In genomic region chr1:168535536-168535935, GRCh38 we compare ENCODE assay signal across 11 cellular contexts. TPM values are rescaled to one million over a fixed set of nuclear protein-coding genes. Genes with fewer than 3 reads are reported as not detected.
DNase-seq lines count a peak whose midpoint lies in the region; ATAC-seq and TF ChIP-seq lines count a peak whose summit lies in the region.
"Had no signal": no experiment of that assay in that cellular context is flagged by ENCODE, and none has a peak within 500 bp of the region (broad histone marks: within the 10 kb centered on the region; RNA-seq: fewer than 3 reads in every experiment).

No MANE protein-coding gene starts in this region.

- ATAC-seq in GM19025 (IDR thresholded peaks at IDR 0.05; ENCODE audit: low read depth, unreplicated experiment) = peak; percentile 79
- ATAC-seq in activated naive CD4-positive, alpha-beta T cell treated with anti-CD3 and anti-CD28 coated beads, Interleukin-2, amount 50 U/mL, for 72 hours = peak; percentile 28 to 46
- ATAC-seq in HG03159 (IDR thresholded peaks at IDR 0.05; ENCODE audit: unreplicated experiment) = no peak
- ATAC-seq in gastroesophageal sphincter = no peak

- peaks cover 0 to 7% of the 10 kb centered on the region in 2 donors for H3K36me3 Mint-ChIP-seq in activated naive CD4-positive, alpha-beta T cell treated with anti-CD3 and anti-CD28 coated beads, Interleukin-2, amount 50 U/mL, for 72 hours

- H3K27ac ChIP-seq in neuronal stem cell (replicated peaks; ENCODE audit: low read length) (no peak overlapping the region), gastroesophageal sphincter (no peak overlapping the region)

- no peak overlapping the region for H3K9ac ChIP-seq in neuronal stem cell (ENCODE audit: low read depth, low read length, poor library complexity)

- peak overlapping the region in 1 of 2 donors; percentile 71 for H3K27ac Mint-ChIP-seq in activated naive CD4-positive, alpha-beta T cell treated with anti-CD3 and anti-CD28 coated beads, Interleukin-2, amount 50 U/mL, for 72 hours

- TF ChIP-seq CTCF in gastroesophageal sphincter (IDR thresholded peaks at IDR 0.05) = no peak

- H3K4me3 ChIP-seq in neuronal stem cell (ENCODE audit: low read length in 2 of 2) = no peak overlapping the region
- no peak overlapping the region for H3K4me3 ChIP-seq in gastroesophageal sphincter

- no peak overlapping the region for H3K23ac ChIP-seq in neuronal stem cell (ENCODE audit: low read depth, low read length, poor library complexity)

- peaks cover 3 to 18% of the 10 kb centered on the region in 2 donors for H3K9me3 Mint-ChIP-seq in activated naive CD4-positive, alpha-beta T cell treated with anti-CD3 and anti-CD28 coated beads, Interleukin-2, amount 50 U/mL, for 72 hours

- H4K8ac ChIP-seq in neuronal stem cell (ENCODE audit: low read depth, low read length) = no peak overlapping the region

- no peak overlapping the region for H2BK12ac ChIP-seq in neuronal stem cell (ENCODE audit: low read length)

- H2BK120ac ChIP-seq in neuronal stem cell (ENCODE audit: low read depth, low read length) = no peak overlapping the region

- H3K4me2 ChIP-seq in neuronal stem cell (ENCODE audit: insufficient read depth, low read length, poor library complexity, severe bottlenecking) = no peak overlapping the region

- H3K4me1 ChIP-seq in neuronal stem cell (ENCODE audit: control insufficient read depth in 2 of 2, insufficient read depth in 1 of 2, low read depth in 1 of 2, low read length in 2 of 2) (no peaks in the 10 kb centered on the region), gastroesophageal sphincter (no peaks in the 10 kb centered on the region)

- TF ChIP-seq EP300 in gastroesophageal sphincter (IDR thresholded peaks at IDR 0.05) = no peak

- no peak overlapping the region for H4K91ac ChIP-seq in neuronal stem cell (ENCODE audit: low read depth, low read length, poor library complexity)

- H3K9me3 ChIP-seq in neuronal stem cell (replicated peaks in 1 of 2; ENCODE audit: control insufficient read depth in 2 of 2, insufficient read depth in 1 of 2, low read depth in 1 of 2, low read length in 2 of 2) (no peaks in the 10 kb centered on the region), gastroesophageal sphincter (no peaks in the 10 kb centered on the region)

- H3K18ac ChIP-seq in neuronal stem cell (ENCODE audit: low read length) = no peak overlapping the region

- no peak overlapping the region for H2BK15ac ChIP-seq in neuronal stem cell (ENCODE audit: low read length)

- TF ChIP-seq POLR2A in gastroesophageal sphincter (IDR thresholded peaks at IDR 0.05) = no peak

- H3K14ac ChIP-seq in neuronal stem cell (ENCODE audit: low read length) = no peak overlapping the region

- no peak overlapping the region for H3K4ac ChIP-seq in neuronal stem cell (ENCODE audit: low read length)

- WGBS in neuronal stem cell (ENCODE audit: extremely low coverage in 2 of 2, insufficient read length in 2 of 2, insufficient replicate concordance in 1 of 2), 2 donors = no CpG with 5 or more reads among the region's 1 CpG
- WGBS in gastroesophageal sphincter (ENCODE audit: low coverage in 1 of 2), 2 donors = 56 to 78% methylated on average over 1 of the region's 1 CpG

- DNase-seq in CD1c-positive myeloid dendritic cell (ENCODE audit: extremely low spot score) (peak; percentile 9), HT1080 (ENCODE audit: low read depth) (peak; percentile 17), SHP77 treated with DMSO at 0.1 percent for 48 hours (lab: John Stamatoyannopoulos, UW) (no peak), neuronal stem cell (ENCODE audit: low spot score) (no peak)
- DNase-seq in activated naive CD4-positive, alpha-beta T cell treated with anti-CD3 and anti-CD28 coated beads, Interleukin-2, amount 50 U/mL, for 72 hours (ENCODE audit: low spot score in 2 of 2) = no peak
- DNase-seq: Calu3, NCI-H1417 treated with DMSO at 0.1 percent for 48 hours had no signal

- no peak overlapping the region for H2BK5ac ChIP-seq in neuronal stem cell (ENCODE audit: low read length)

- H3K36me3 ChIP-seq in neuronal stem cell (replicated peaks in 1 of 2; ENCODE audit: control insufficient read depth in 2 of 2, insufficient read depth in 2 of 2, low read length in 2 of 2) (no peaks in the 10 kb centered on the region), gastroesophageal sphincter (no peaks in the 10 kb centered on the region)

- H3K27me3 ChIP-seq in neuronal stem cell (ENCODE audit: control insufficient read depth in 3 of 3, insufficient read depth in 3 of 3, low read depth in 1 of 3, low read length in 3 of 3) (no peaks in the 10 kb centered on the region), gastroesophageal sphincter (no peaks in the 10 kb centered on the region)

- no peak overlapping the region for H2AFZ ChIP-seq in neuronal stem cell (ENCODE audit: low read length)

- H3K79me1 ChIP-seq in neuronal stem cell (ENCODE audit: low read depth, low read length) = no peaks in the 10 kb centered on the region

- H2AK5ac ChIP-seq in neuronal stem cell (ENCODE audit: low read depth, low read length) = no peak overlapping the region

RNA-seq across cellular contexts. Expression of gene XCL2, which starts 8.3 kb away (rescaled TPM):
- total RNA-seq in HT1080 (2014; rRNA removed; shearing (Covaris generic)) = not detected in 2 replicates
- polyA plus RNA-seq in HT1080 (2015; cell fraction: cytosol; rRNA removed) = not detected in 2 replicates
- not detected in 2 replicates for polyA plus RNA-seq in HT1080 (2015; cell fraction: nucleus; rRNA removed)
- total RNA-seq in activated naive CD4-positive, alpha-beta T cell treated with anti-CD3 and anti-CD28 coated beads, Interleukin-2, amount 50 U/mL, for 72 hours = 1 to 10 TPM; 1.5 to 4.9 TPM
- not detected for polyA plus RNA-seq in neuronal stem cell (2013, experiment 1 of 2)
- polyA plus RNA-seq in neuronal stem cell (2013, experiment 2 of 2) = not detected
- 1 to 10 TPM in 1 of 4 donors, not detected in 3; 2.0 TPM for total RNA-seq in gastroesophageal sphincter
- total RNA-seq: Calu3, myocyte had no signal

RNA-seq across cellular contexts. Expression of gene XCL1, which starts 40.9 kb away (rescaled TPM):
- not detected in 2 replicates for total RNA-seq in HT1080 (2014; rRNA removed; shearing (Covaris generic))
- polyA plus RNA-seq in HT1080 (2015; cell fraction: cytosol; rRNA removed) = not detected in 2 replicates
- polyA plus RNA-seq in HT1080 (2015; cell fraction: nucleus; rRNA removed) = not detected in 2 replicates
- 1 to 10 TPM in 1 of 2 donors, not detected in 1; 5.9 TPM for total RNA-seq in activated naive CD4-positive, alpha-beta T cell treated with anti-CD3 and anti-CD28 coated beads, Interleukin-2, amount 50 U/mL, for 72 hours
- polyA plus RNA-seq in neuronal stem cell (2013, experiment 1 of 2) = 0.17 TPM
- 0.11 TPM for polyA plus RNA-seq in neuronal stem cell (2013, experiment 2 of 2)
- total RNA-seq in gastroesophageal sphincter = under 1 TPM in 1 of 4 donors, not detected in 3; 0.47 TPM
- total RNA-seq: Calu3, myocyte had no signal

Comparison
In these comparisons a context has a peak if more than half of its experiments do, and no peak if none do; other contexts are left out.
1. DNase-seq: peak in CD1c-positive myeloid dendritic cell (single experiment) and HT1080 (single experiment); none in activated naive CD4-positive, alpha-beta T cell treated with anti-CD3 and anti-CD28 coated beads, Interleukin-2, amount 50 U/mL, for 72 hours (0 of 2), SHP77 treated with DMSO at 0.1 percent for 48 hours (single experiment) and neuronal stem cell (single experiment).
2. ATAC-seq: peak in GM19025 (single experiment) and activated naive CD4-positive, alpha-beta T cell treated with anti-CD3 and anti-CD28 coated beads, Interleukin-2, amount 50 U/mL, for 72 hours (2 of 2); none in HG03159 (single experiment) and gastroesophageal sphincter (single experiment).